Comparison of ENCODE assay signal across 34 cellular contexts in genomic region chr7:114155766-114156110, GRCh38.
"Had no signal": no experiment of that assay in that cellular context is flagged by ENCODE, and none has a peak within 500 bp of the region (broad histone marks: within the 10 kb centered on the region; RNA-seq: fewer than 3 reads in every experiment).

No MANE protein-coding gene starts in this region.

- H3K4me3 Mint-ChIP-seq: activated CD4-positive, alpha-beta T cell treated with anti-CD3 and anti-CD28 coated beads, Interleukin-2, amount 10 ng/mL, durations not matched to agents 7 days and 5 days; activated CD8-positive, alpha-beta T cell treated with anti-CD3 and anti-CD28 coated beads, Interleukin-2, amount 10 ng/mL, durations not matched to agents 7 days and 5 days; activated T-cell treated with anti-CD3 and anti-CD28 coated beads, Interleukin-2, amount 50 U/mL, for 24 hours had no signal

- FAIRE-seq: astrocyte had no signal

- H3K9me3 ChIP-seq: adrenal gland, body of pancreas, breast epithelium, MG63, Peyer's patch had no signal

- H3K4me1 Mint-ChIP-seq: activated CD4-positive, alpha-beta T cell treated with anti-CD3 and anti-CD28 coated beads, Interleukin-2, amount 10 ng/mL, durations not matched to agents 7 days and 5 days had no signal

- H3K4me1 ChIP-seq: adrenal gland, breast epithelium, Peyer's patch had no signal

- ATAC-seq: activated CD8-positive, alpha-beta T cell treated with anti-CD3 and anti-CD28 coated beads, Interleukin-2, amount 10 ng/mL, durations not matched to agents 7 days and 5 days; activated naive CD4-positive, alpha-beta T cell treated with anti-CD3 and anti-CD28 coated beads, Interleukin-2, amount 50 U/mL, for 72 hours; body of pancreas; PC-3 had no signal

- H3K36me3 ChIP-seq: adrenal gland, breast epithelium, MG63, Peyer's patch had no signal

- H3K4me3 ChIP-seq: adrenal gland, body of pancreas, breast epithelium, MG63, Peyer's patch had no signal

- H3K27ac ChIP-seq: adrenal gland, body of pancreas, breast epithelium, Peyer's patch, VCaP had no signal

- H3K9me3 Mint-ChIP-seq: activated CD4-positive, alpha-beta T cell treated with anti-CD3 and anti-CD28 coated beads, Interleukin-2, amount 10 ng/mL, durations not matched to agents 7 days and 5 days; activated T-cell treated with anti-CD3 and anti-CD28 coated beads, Interleukin-2, amount 50 U/mL, for 24 hours; activated T-helper 2 cell treated with anti-CD3 and anti-CD28 coated beads, Interferon-gamma antibody, Interleukin-2, Interleukin-4, amounts not matched to agents 10 μg/mL and 5 μg/mL and 100 μg/mL, durations not matched to agents 14 hours and 24 hours and 36 hours had no signal

- DNase-seq: activated CD4-positive, alpha-beta T cell treated with anti-CD3 and anti-CD28 coated beads, Interleukin-2, amount 10 ng/mL, durations not matched to agents 7 days and 5 days; activated CD4-positive, alpha-beta T cell treated with anti-CD3 and anti-CD28 coated beads, Interleukin-2, amount 50 U/mL, for 48 hours; activated CD8-positive, alpha-beta T cell treated with anti-CD3 and anti-CD28 coated beads, Interleukin-2, amount 10 ng/mL, durations not matched to agents 7 days and 5 days; activated gamma-delta T cell; activated naive CD4-positive, alpha-beta T cell treated with Interleukin-2 at 50 U/mL for 16 hours; activated T-cell treated with anti-CD3 and anti-CD28 coated beads, Interleukin-2, amount 50 U/mL, for 24 hours; adrenal gland; body of pancreas; Kasumi-1; KG1; MG63; NCI-H1048; NCI-H1105 treated with DMSO at 0.1 percent for 48 hours; NCI-H1436; NCI-H1694; NCI-H1930; NCI-H2081 treated with DMSO at 0.1 percent for 48 hours; NCI-H345; NCI-H526; NCI-H748 treated with DMSO at 0.1 percent for 48 hours; NK-92 treated with Interleukin-12 subunit alpha and Interleukin-12 subunit beta, amount 100 ng/mL, for 24 hours; PC-3; Peyer's patch; RPMI8226; SIG-M5; SW 1271; T-helper 1 cell; T-helper 2 cell; T-helper 9 cell had no signal

- H3K27me3 ChIP-seq: adrenal gland, body of pancreas, breast epithelium, MG63, Peyer's patch had no signal

- H3K27me3 Mint-ChIP-seq: activated CD4-positive, alpha-beta T cell treated with anti-CD3 and anti-CD28 coated beads, Interleukin-2, amount 10 ng/mL, durations not matched to agents 7 days and 5 days; activated T-cell treated with anti-CD3 and anti-CD28 coated beads, Interleukin-2, amount 50 U/mL, for 24 hours had no signal

- H3K27ac Mint-ChIP-seq: activated CD4-positive, alpha-beta T cell treated with anti-CD3 and anti-CD28 coated beads, Interleukin-2, amount 10 ng/mL, durations not matched to agents 7 days and 5 days; activated CD8-positive, alpha-beta T cell treated with anti-CD3 and anti-CD28 coated beads, Interleukin-2, amount 10 ng/mL, durations not matched to agents 7 days and 5 days; activated naive CD4-positive, alpha-beta T cell treated with anti-CD3 and anti-CD28 coated beads, Interleukin-2, amount 50 U/mL, for 72 hours; activated T-cell treated with anti-CD3 and anti-CD28 coated beads, Interleukin-2, amount 50 U/mL, for 24 hours; activated T-helper 2 cell treated with anti-CD3 and anti-CD28 coated beads, Interferon-gamma antibody, Interleukin-2, Interleukin-4, amounts not matched to agents 10 μg/mL and 5 μg/mL and 100 μg/mL, durations not matched to agents 14 hours and 24 hours and 36 hours had no signal

- H3K36me3 Mint-ChIP-seq: activated naive CD4-positive, alpha-beta T cell treated with anti-CD3 and anti-CD28 coated beads, Interleukin-2, amount 50 U/mL, for 72 hours had no signal
